Comparison of ENCODE assay signal across 8 cellular contexts in the genomic region with DNA sequence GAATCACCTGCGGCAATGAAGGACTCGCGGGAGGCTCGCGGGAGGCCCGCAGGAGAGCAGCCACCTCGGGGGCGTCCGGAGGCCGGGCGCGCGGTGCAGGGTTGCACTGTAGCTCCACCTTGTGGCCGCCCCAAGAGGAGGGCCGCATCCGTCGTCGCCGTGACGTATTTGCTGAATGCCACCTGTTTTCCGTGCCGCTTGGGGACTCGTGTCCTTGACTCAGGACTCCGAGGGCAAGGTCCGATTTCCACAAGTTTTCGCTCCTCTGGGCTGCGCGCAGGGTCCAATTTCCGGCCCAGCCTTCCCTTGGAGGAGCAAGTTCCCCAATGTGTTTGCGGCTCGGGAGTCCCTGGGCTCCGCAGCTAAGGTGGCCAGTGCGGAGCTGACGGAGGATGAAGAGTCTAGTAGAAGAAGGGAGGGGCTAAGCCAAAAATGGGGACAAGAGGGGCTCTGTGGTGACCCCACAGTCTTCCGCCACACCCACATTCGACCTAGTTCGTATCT. TPM values are rescaled to one million over a fixed set of nuclear protein-coding genes. Genes with fewer than 3 reads are reported as not detected.
DNase-seq lines count a peak whose midpoint lies in the region; ATAC-seq and TF ChIP-seq lines count a peak whose summit lies in the region.

No MANE protein-coding gene starts in this region.

- CTCF ChIA-PET in CD4-positive, alpha-beta T cell (lab: Charles Lee), result interaction anchor here (0.5 to 3.0 kb wide), 8 partner anchors 9 to 748 kb away, joined by 3 to 7 read pairs (median 3); partner anchors contain the start of gene GDPD2
- CTCF ChIA-PET in naive thymus-derived CD4-positive, alpha-beta T cell (lab: Charles Lee), result interaction anchor here (1.2 to 1.8 kb wide), 3 partner anchors 35 to 239 kb away, joined by 3 to 5 read pairs (median 3); no protein-coding TSS in a partner anchor

- H3K4me1 ChIP-seq in OCI-LY3 (ENCODE audit: low read length) (peaks cover 22% of the 10 kb centered on the region), esophagus muscularis mucosa (peaks cover 0 to 15% (median 12%) of the 10 kb centered on the region in 4 donors)
- H3K4me1 ChIP-seq in naive thymus-derived CD4-positive, alpha-beta T cell (ENCODE audit: control insufficient read depth in 2 of 2, insufficient read depth in 2 of 2, low read length in 2 of 2), result peaks cover 0 to 3% of the 10 kb centered on the region in 2 donors

- POLR2A ChIA-PET in CD4-positive, alpha-beta T cell (lab: Charles Lee), result interaction anchor here (1.0 to 2.7 kb wide), 3 partner anchors 11 to 749 kb away, joined by 3 to 10 read pairs (median 4); partner anchors contain the start of gene DLG3
- POLR2A ChIA-PET in naive thymus-derived CD4-positive, alpha-beta T cell (lab: Charles Lee), result interaction anchor here (1.0 to 2.3 kb wide), 2 partner anchors 144 to 301 kb away, joined by 3 to 8 read pairs; partner anchors contain the start of genes IGBP1, KIF4A and PDZD11

- DNase-seq in CD4-positive, alpha-beta T cell, result peak; percentile 58 to 76 (median 66)
- peak; percentile 77 for DNase-seq in activated T-cell treated with anti-CD3 and anti-CD28 coated beads, Interleukin-2, amount 50 U/mL, for 1 hour
- DNase-seq in esophagus muscularis mucosa (ENCODE audit: extremely low spot score), result peak; percentile 92
- peak; percentile 49 to 77 (median 73) for DNase-seq in naive thymus-derived CD4-positive, alpha-beta T cell
- peak; percentile 76 for DNase-seq in stimulated activated naive CD8-positive, alpha-beta T cell treated with anti-CD3 and anti-CD28 coated beads, Interleukin-15, Interleukin-2, amounts not matched to agents 100 U/mL and 50 U/mL, for 24 hours

- intact Hi-C loops in CD4-positive, alpha-beta T cell (cut with DNase I, micrococcal nuclease), result loop anchor here (1.0 to 10.0 kb wide), 9 partner anchors 17 to 899 kb away; partner anchors contain the start of genes IGBP1 (in 1 of the 2), KIF4A (in 1 of the 2), PDZD11 (in 1 of the 2) and RAB41 (in 1 of the 2)
- intact Hi-C loops in esophagus muscularis mucosa (cut with DNase I), result loop anchor here (10.0 kb wide), 2 partner anchors 139 to 299 kb away; partner anchors contain the start of genes IGBP1 and KIF4A
- intact Hi-C loops in naive thymus-derived CD4-positive, alpha-beta T cell (cut with micrococcal nuclease), result loop anchor here (1.0 to 10.0 kb wide), 12 partner anchors 10 to 896 kb away; partner anchors contain the start of genes IGBP1 (in 2 of the 2), KIF4A (in 2 of the 2), DLG3 (in 1 of the 2) and P2RY4 (in 1 of the 2)

- H4K20me1 ChIP-seq in OCI-LY3 (ENCODE audit: insufficient read depth, low read length), result no peaks in the 10 kb centered on the region

- H3K9me3 Mint-ChIP-seq in CD4-positive, alpha-beta T cell, result no peaks in the 10 kb centered on the region
- H3K9me3 Mint-ChIP-seq in naive thymus-derived CD4-positive, alpha-beta T cell, result peaks cover 0 to 2% (median 0%) of the 10 kb centered on the region in 11 donors

- H3K27ac Mint-ChIP-seq in CD4-positive, alpha-beta T cell, result peak overlapping the region; percentile 93
- H3K27ac Mint-ChIP-seq in naive thymus-derived CD4-positive, alpha-beta T cell, result peak overlapping the region; percentile 71 to 94 (median 89)

- peak; percentile 81 for ATAC-seq in CD4-positive, alpha-beta T cell (ENCODE audit: poor library complexity)
- peak; percentile 70 for ATAC-seq in GM19397 (IDR thresholded peaks at IDR 0.05; ENCODE audit: unreplicated experiment)
- peak; percentile 58 for ATAC-seq in HG03571 (IDR thresholded peaks at IDR 0.05; ENCODE audit: unreplicated experiment)
- peak; percentile 95 for ATAC-seq in naive thymus-derived CD4-positive, alpha-beta T cell
- ATAC-seq in stimulated activated naive CD8-positive, alpha-beta T cell treated with anti-CD3 and anti-CD28 coated beads, Interleukin-15, Interleukin-2, amounts not matched to agents 100 U/mL and 50 U/mL, for 24 hours, result peak; percentile 72

- H3K4me3 ChIP-seq in OCI-LY3 (ENCODE audit: low read length) (peak overlapping the region; percentile 99), esophagus muscularis mucosa (peak overlapping the region; percentile 61 to 72 (median 66))
- H3K4me3 ChIP-seq in naive thymus-derived CD4-positive, alpha-beta T cell (ENCODE audit: low read length), result peak overlapping the region; percentile 79

- H3K4me2 ChIP-seq in OCI-LY3 (ENCODE audit: low read length), result peak overlapping the region; percentile 91

- H3K36me3 Mint-ChIP-seq in CD4-positive, alpha-beta T cell (ENCODE audit: low read depth), result no peaks in the 10 kb centered on the region
- no peaks in the 10 kb centered on the region for H3K36me3 Mint-ChIP-seq in naive thymus-derived CD4-positive, alpha-beta T cell

- H2AFZ ChIP-seq in OCI-LY3 (ENCODE audit: low read depth, low read length), result peak overlapping the region; percentile 97

- no peaks in the 10 kb centered on the region for H3K9me3 ChIP-seq in CD4-positive, alpha-beta T cell (ENCODE audit: control insufficient read depth, low read length)
- H3K9me3 ChIP-seq in OCI-LY3 (ENCODE audit: insufficient read depth, low read length), result no peaks in the 10 kb centered on the region
- H3K9me3 ChIP-seq in esophagus muscularis mucosa, result no peaks in the 10 kb centered on the region
- no peaks in the 10 kb centered on the region for H3K9me3 ChIP-seq in naive thymus-derived CD4-positive, alpha-beta T cell (ENCODE audit: control insufficient read depth in 2 of 3, low read length in 3 of 3)

- H3K79me2 ChIP-seq in OCI-LY3 (ENCODE audit: low read length), result no peaks in the 10 kb centered on the region

- no peaks in the 10 kb centered on the region for H3K36me3 ChIP-seq in OCI-LY3 (replicated peaks; ENCODE audit: low read depth, low read length)
- no peaks in the 10 kb centered on the region for H3K36me3 ChIP-seq in esophagus muscularis mucosa
- H3K36me3 ChIP-seq in naive thymus-derived CD4-positive, alpha-beta T cell (ENCODE audit: control insufficient read depth in 2 of 3, insufficient read depth in 3 of 3, low read length in 3 of 3), result no peaks in the 10 kb centered on the region

- peak overlapping the region; percentile 91 for H3K9ac ChIP-seq in OCI-LY3 (ENCODE audit: low read length)

- peak; percentile 69 for TF ChIP-seq CTCF in CD4-positive, alpha-beta T cell (IDR thresholded peaks at IDR 0.05)
- TF ChIP-seq CTCF in OCI-LY3 (IDR thresholded peaks at IDR 0.05; ENCODE audit: low read depth, low read length), result peak; percentile 56
- peak; percentile 59 to 76 (median 59) for TF ChIP-seq CTCF in esophagus muscularis mucosa (IDR thresholded peaks at IDR 0.05)

- H3K4me3 Mint-ChIP-seq in CD4-positive, alpha-beta T cell, result peak overlapping the region; percentile 95
- peak overlapping the region; percentile 84 to 94 (median 90) for H3K4me3 Mint-ChIP-seq in naive thymus-derived CD4-positive, alpha-beta T cell

- H3K27me3 ChIP-seq in CD4-positive, alpha-beta T cell (ENCODE audit: control insufficient read depth, insufficient read depth, low read length), result no peaks in the 10 kb centered on the region
- H3K27me3 ChIP-seq in OCI-LY3 (ENCODE audit: low read depth, low read length), result no peaks in the 10 kb centered on the region
- no peaks in the 10 kb centered on the region for H3K27me3 ChIP-seq in esophagus muscularis mucosa
- H3K27me3 ChIP-seq in naive thymus-derived CD4-positive, alpha-beta T cell (ENCODE audit: control insufficient read depth in 2 of 2, insufficient read depth in 2 of 2, low read length in 2 of 2), result no peaks in the 10 kb centered on the region

- H3K4me1 Mint-ChIP-seq in CD4-positive, alpha-beta T cell (ENCODE audit: low read depth), result peaks cover 19% of the 10 kb centered on the region
- peaks cover 0 to 24% (median 9%) of the 10 kb centered on the region in 7 donors for H3K4me1 Mint-ChIP-seq in naive thymus-derived CD4-positive, alpha-beta T cell

- TF ChIP-seq EP300 in esophagus muscularis mucosa (IDR thresholded peaks at IDR 0.05), result no peak

- H3K27ac ChIP-seq in CD4-positive, alpha-beta T cell (ENCODE audit: low read depth, low read length), result peak overlapping the region; percentile 13
- H3K27ac ChIP-seq in OCI-LY3 (ENCODE audit: low read length), result 0 out of 2 replicates have a peak overlapping the region, but pooled peaks have one; percentile 30
- peak overlapping the region; percentile 64 to 85 (median 78) for H3K27ac ChIP-seq in esophagus muscularis mucosa (replicated peaks in 1 of 4)
- H3K27ac ChIP-seq in naive thymus-derived CD4-positive, alpha-beta T cell (ENCODE audit: low read depth, low read length), result peak overlapping the region; percentile 41

- 25% methylated on average over 32 of the region's 37 CpGs for whole genome bisulfite sequencing in esophagus muscularis mucosa

- TF ChIP-seq POLR2A in esophagus muscularis mucosa (IDR thresholded peaks at IDR 0.05; ENCODE audit: low read depth), result no peak

- H3K27me3 Mint-ChIP-seq in CD4-positive, alpha-beta T cell, result peaks cover 15% of the 10 kb centered on the region
- peaks cover 0 to 18% (median 8%) of the 10 kb centered on the region in 5 donors for H3K27me3 Mint-ChIP-seq in naive thymus-derived CD4-positive, alpha-beta T cell

RNA-seq across cellular contexts. Expression of gene DLG3, which starts 10.7 kb away (rescaled TPM):
- 1 to 10 TPM; 6.6 to 9.0 TPM for total RNA-seq in CD4-positive, alpha-beta T cell
- 10 to 100 TPM; 21.7 to 27.0 (median 22.5) TPM for total RNA-seq in esophagus muscularis mucosa
- total RNA-seq in naive thymus-derived CD4-positive, alpha-beta T cell, result 10 to 100 TPM in 1 of 5 experiments, 1 to 10 TPM in 4; 4.1 to 24.5 (median 5.5) TPM
- 1 to 10 TPM; 3.8 to 4.2 TPM for polyA plus RNA-seq in naive thymus-derived CD4-positive, alpha-beta T cell

RNA-seq across cellular contexts. Expression of gene GDPD2, which starts 10.8 kb away (rescaled TPM):
- not detected for total RNA-seq in CD4-positive, alpha-beta T cell
- total RNA-seq in esophagus muscularis mucosa, result not detected
- total RNA-seq in naive thymus-derived CD4-positive, alpha-beta T cell, result under 1 TPM in 1 of 5 experiments, not detected in 4; 0.29 TPM
- not detected for polyA plus RNA-seq in naive thymus-derived CD4-positive, alpha-beta T cell

Comparison
In these comparisons a context has a peak if more than half of its experiments do, and no peak if none do; other contexts are left out.
1. Peak in every context shown above with its lines: DNase-seq, ATAC-seq, H3K4me3 ChIP-seq and H3K27ac ChIP-seq.
2. H3K27ac ChIP-seq: peak in every context shown above with its lines; median percentile 78 in esophagus muscularis mucosa; 41 in naive thymus-derived CD4-positive, alpha-beta T cell; 30 in OCI-LY3; 13 in CD4-positive, alpha-beta T cell.